ENCODE assay signal across 1 cellular context in genomic region chr10:11141571-11142091, GRCh38.
TF ChIP-seq lines count a peak whose summit lies in the region.

No MANE protein-coding gene starts in this region.

TF ChIP-seq in HEK293, 187 proteins besides CTCF, POLR2A, EP300 and RAD21 (continued from another document):
- no peak for TF ChIP-seq ZNF280D (tag by site-specific recombination; IDR thresholded peaks at IDR 0.05)
- TF ChIP-seq ZNF16 (tag by site-specific recombination; IDR thresholded peaks at IDR 0.05; ENCODE audit: low read depth) = no peak
- TF ChIP-seq BCL6B (tag by site-specific recombination; IDR thresholded peaks at IDR 0.05) = no peak
- TF ChIP-seq ZNF701 (tag by site-specific recombination; IDR thresholded peaks at IDR 0.05) = no peak
- no peak for TF ChIP-seq GLI4 (tag by site-specific recombination; IDR thresholded peaks at IDR 0.05)
- no peak for TF ChIP-seq ZNF423 (tag by site-specific recombination; IDR thresholded peaks at IDR 0.05)
- TF ChIP-seq ZNF302 (tag by site-specific recombination; IDR thresholded peaks at IDR 0.05; ENCODE audit: low read depth) = no peak
- TF ChIP-seq ZNF777 (tag by site-specific recombination; IDR thresholded peaks at IDR 0.05; ENCODE audit: borderline replicate concordance) = no peak
- TF ChIP-seq PRDM1 (tag by site-specific recombination; IDR thresholded peaks at IDR 0.05) = no peak
- TF ChIP-seq KLF10 (tag by site-specific recombination; IDR thresholded peaks at IDR 0.05) = no peak; the same call in 1 of the 2 replicates
- TF ChIP-seq ZNF280C (tag by site-specific recombination; IDR thresholded peaks at IDR 0.05) = no peak
- TF ChIP-seq ZNF510 (tag by site-specific recombination; IDR thresholded peaks at IDR 0.05; ENCODE audit: insufficient replicate concordance) = no peak
- peak; percentile 70; the same call in 1 of the 2 replicates for TF ChIP-seq MEIS1 (CRISPR knock-in tag; IDR thresholded peaks at IDR 0.05; ENCODE audit: borderline replicate concordance)
- no peak for TF ChIP-seq ZBTB7A (tag by site-specific recombination; IDR thresholded peaks at IDR 0.05; ENCODE audit: low read depth)
- no peak for TF ChIP-seq ZNF133 (tag by site-specific recombination; IDR thresholded peaks at IDR 0.05)
- no peak for TF ChIP-seq ZNF610 (tag by site-specific recombination; IDR thresholded peaks at IDR 0.05; ENCODE audit: borderline replicate concordance)
- TF ChIP-seq FEZF1 (tag by site-specific recombination; IDR thresholded peaks at IDR 0.05) = peak; percentile 76
- no peak for TF ChIP-seq ZFP3 (tag by site-specific recombination; IDR thresholded peaks at IDR 0.05; ENCODE audit: low read depth)
- no peak for TF ChIP-seq ZNF555 (tag by site-specific recombination; conservative IDR thresholded peaks at IDR 0.05)
- no peak for TF ChIP-seq ZNF132 (tag by site-specific recombination; IDR thresholded peaks at IDR 0.05; ENCODE audit: borderline replicate concordance)
- no peak for TF ChIP-seq ZNF274 (IDR thresholded peaks at IDR 0.05; ENCODE audit: low read length)
- no peak for TF ChIP-seq ZNF274 (tag by site-specific recombination; IDR thresholded peaks at IDR 0.05; ENCODE audit: borderline replicate concordance)
- no peak for TF ChIP-seq ZNF792 (tag by site-specific recombination; IDR thresholded peaks at IDR 0.05)
